In the genomic region with DNA sequence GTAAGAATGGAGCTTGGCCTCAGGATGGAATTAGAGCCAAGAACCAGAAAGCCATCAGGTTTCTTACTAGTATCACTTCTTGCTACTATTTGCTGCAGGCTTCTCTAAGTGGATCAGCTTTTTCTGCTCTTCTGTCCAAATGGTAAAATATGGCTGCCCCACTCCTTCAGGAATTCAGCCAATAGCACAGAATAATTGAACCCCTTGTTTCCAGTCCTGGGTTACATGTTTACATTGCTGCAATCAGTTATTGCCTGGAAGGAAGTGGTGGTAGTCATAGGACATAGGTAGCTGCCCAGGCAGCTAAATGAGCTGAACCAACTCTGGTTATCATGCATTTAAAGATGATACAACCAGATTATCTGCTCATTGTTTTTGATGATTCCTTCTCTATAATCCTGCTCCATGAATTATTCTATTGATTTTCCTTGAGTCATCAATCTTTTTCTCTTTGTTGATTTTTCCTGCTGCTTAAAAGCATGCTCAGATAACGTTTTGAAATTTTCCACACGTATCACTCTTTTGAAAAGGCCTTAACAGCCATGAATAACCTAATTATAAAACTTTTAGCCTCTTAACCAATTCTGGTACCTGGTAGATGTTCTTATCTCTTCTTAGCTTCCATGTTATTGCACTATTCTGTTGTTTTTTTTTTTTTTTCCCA, we compare ENCODE assay signal across 2 cellular contexts.
TF ChIP-seq lines count a peak whose summit lies in the region.

No MANE protein-coding gene starts in this region.

TF ChIP-seq in K562, 482 proteins besides CTCF, POLR2A, EP300 and RAD21 (continues in another document):
- 0 out of 2 replicates have a peak, but pooled peaks have one; percentile 5 for TF ChIP-seq MAFG (tag; conservative IDR thresholded peaks at IDR 0.05)
- no peak for TF ChIP-seq XRCC5 (IDR thresholded peaks at IDR 0.05; ENCODE audit: low read depth, low read length)
- TF ChIP-seq U2AF1 (optimal IDR thresholded peaks at IDR 0.05; ENCODE audit: low read depth, low read length), result no peak
- TF ChIP-seq, protein P1, sequence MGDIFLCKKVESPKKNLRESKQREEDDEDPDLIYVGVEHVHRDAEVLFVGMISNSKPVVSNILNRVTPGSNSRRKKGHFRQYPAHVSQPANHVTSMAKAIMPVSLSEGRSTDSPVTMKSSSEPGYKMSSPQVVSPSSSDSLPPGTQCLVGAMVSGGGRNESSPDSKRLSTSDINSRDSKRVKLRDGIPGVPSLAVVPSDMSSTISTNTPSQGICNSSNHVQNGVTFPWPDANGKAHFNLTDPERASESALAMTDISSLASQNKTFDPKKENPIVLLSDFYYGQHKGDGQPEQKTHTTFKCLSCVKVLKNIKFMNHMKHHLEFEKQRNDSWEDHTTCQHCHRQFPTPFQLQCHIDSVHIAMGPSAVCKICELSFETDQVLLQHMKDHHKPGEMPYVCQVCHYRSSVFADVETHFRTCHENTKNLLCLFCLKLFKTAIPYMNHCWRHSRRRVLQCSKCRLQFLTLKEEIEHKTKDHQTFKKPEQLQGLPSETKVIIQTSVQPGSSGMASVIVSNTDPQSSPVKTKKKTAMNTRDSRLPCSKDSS (IDR thresholded peaks at IDR 0.05; ENCODE audit: low read depth, partially characterized antibody), result no peak
- no peak for TF ChIP-seq CEBPG (CRISPR knock-in tag; IDR thresholded peaks at IDR 0.05)
- no peak for TF ChIP-seq CEBPG (tag; conservative IDR thresholded peaks at IDR 0.05 in 1 of 2, IDR thresholded peaks at IDR 0.05 in 1 of 2)
- TF ChIP-seq ZNF589 (CRISPR knock-in tag; IDR thresholded peaks at IDR 0.05; ENCODE audit: low read depth), result no peak
- TF ChIP-seq CHD4 (IDR thresholded peaks at IDR 0.05; ENCODE audit: insufficient read depth, insufficient replicate concordance, low read depth, low read length, poor library complexity, severe bottlenecking), result no peak
- TF ChIP-seq, protein P2, sequence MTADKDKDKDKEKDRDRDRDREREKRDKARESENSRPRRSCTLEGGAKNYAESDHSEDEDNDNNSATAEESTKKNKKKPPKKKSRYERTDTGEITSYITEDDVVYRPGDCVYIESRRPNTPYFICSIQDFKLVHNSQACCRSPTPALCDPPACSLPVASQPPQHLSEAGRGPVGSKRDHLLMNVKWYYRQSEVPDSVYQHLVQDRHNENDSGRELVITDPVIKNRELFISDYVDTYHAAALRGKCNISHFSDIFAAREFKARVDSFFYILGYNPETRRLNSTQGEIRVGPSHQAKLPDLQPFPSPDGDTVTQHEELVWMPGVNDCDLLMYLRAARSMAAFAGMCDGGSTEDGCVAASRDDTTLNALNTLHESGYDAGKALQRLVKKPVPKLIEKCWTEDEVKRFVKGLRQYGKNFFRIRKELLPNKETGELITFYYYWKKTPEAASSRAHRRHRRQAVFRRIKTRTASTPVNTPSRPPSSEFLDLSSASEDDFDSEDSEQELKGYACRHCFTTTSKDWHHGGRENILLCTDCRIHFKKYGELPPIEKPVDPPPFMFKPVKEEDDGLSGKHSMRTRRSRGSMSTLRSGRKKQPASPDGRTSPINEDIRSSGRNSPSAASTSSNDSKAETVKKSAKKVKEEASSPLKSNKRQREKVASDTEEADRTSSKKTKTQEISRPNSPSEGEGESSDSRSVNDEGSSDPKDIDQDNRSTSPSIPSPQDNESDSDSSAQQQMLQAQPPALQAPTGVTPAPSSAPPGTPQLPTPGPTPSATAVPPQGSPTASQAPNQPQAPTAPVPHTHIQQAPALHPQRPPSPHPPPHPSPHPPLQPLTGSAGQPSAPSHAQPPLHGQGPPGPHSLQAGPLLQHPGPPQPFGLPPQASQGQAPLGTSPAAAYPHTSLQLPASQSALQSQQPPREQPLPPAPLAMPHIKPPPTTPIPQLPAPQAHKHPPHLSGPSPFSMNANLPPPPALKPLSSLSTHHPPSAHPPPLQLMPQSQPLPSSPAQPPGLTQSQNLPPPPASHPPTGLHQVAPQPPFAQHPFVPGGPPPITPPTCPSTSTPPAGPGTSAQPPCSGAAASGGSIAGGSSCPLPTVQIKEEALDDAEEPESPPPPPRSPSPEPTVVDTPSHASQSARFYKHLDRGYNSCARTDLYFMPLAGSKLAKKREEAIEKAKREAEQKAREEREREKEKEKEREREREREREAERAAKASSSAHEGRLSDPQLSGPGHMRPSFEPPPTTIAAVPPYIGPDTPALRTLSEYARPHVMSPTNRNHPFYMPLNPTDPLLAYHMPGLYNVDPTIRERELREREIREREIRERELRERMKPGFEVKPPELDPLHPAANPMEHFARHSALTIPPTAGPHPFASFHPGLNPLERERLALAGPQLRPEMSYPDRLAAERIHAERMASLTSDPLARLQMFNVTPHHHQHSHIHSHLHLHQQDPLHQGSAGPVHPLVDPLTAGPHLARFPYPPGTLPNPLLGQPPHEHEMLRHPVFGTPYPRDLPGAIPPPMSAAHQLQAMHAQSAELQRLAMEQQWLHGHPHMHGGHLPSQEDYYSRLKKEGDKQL (CRISPR knock-in tag; IDR thresholded peaks at IDR 0.05; ENCODE audit: borderline replicate concordance), result no peak
- no peak for TF ChIP-seq NR2C2 (CRISPR knock-in tag; IDR thresholded peaks at IDR 0.05)
- TF ChIP-seq NR2C2 (tag; IDR thresholded peaks at IDR 0.05), result no peak
- no peak for TF ChIP-seq TAL1 (IDR thresholded peaks at IDR 0.05)
- TF ChIP-seq RB1 (IDR thresholded peaks at IDR 0.05; ENCODE audit: low read depth), result no peak
- TF ChIP-seq ZNF316 (IDR thresholded peaks at IDR 0.05), result peak; percentile 47
- no peak for TF ChIP-seq ZFX (CRISPR knock-in tag; IDR thresholded peaks at IDR 0.05)
- no peak for TF ChIP-seq TBL1XR1 (IDR thresholded peaks at IDR 0.05; ENCODE audit: low read length in 2 of 2)
- TF ChIP-seq KHSRP (IDR thresholded peaks at IDR 0.05), result no peak
- no peak for TF ChIP-seq BRD4 (IDR thresholded peaks at IDR 0.05)
- no peak for TF ChIP-seq CXXC5 (CRISPR knock-in tag; IDR thresholded peaks at IDR 0.05)
- TF ChIP-seq C11orf30 (IDR thresholded peaks at IDR 0.05; ENCODE audit: low read depth), result peak; percentile 28
- no peak for TF ChIP-seq SRSF9 (IDR thresholded peaks at IDR 0.05; ENCODE audit: borderline replicate concordance, low read depth, low read length)
- 0 out of 2 replicates have a peak, but pooled peaks have one; percentile 7 for TF ChIP-seq NCOR1 (IDR thresholded peaks at IDR 0.05)
- no peak for TF ChIP-seq GATAD2B (IDR thresholded peaks at IDR 0.05; ENCODE audit: borderline replicate concordance)
- no peak for TF ChIP-seq ZNF76 (CRISPR knock-in tag; IDR thresholded peaks at IDR 0.05; ENCODE audit: borderline replicate concordance)
- no peak for TF ChIP-seq RFX5 (IDR thresholded peaks at IDR 0.05; ENCODE audit: low read depth, low read length)
- peak in 1 of 2 experiments; percentile 53; a peak in 1 of 4 replicates for TF ChIP-seq FOXA3 (CRISPR knock-in tag; conservative IDR thresholded peaks at IDR 0.05 in 1 of 2, IDR thresholded peaks at IDR 0.05 in 1 of 2)
- no peak for TF ChIP-seq HMGN3 (IDR thresholded peaks at IDR 0.05; ENCODE audit: borderline replicate concordance, extremely low read depth, insufficient read length, low read depth, low read length)
- no peak for TF ChIP-seq HMG20B (CRISPR knock-in tag; IDR thresholded peaks at IDR 0.05)

TF ChIP-seq in liver, 16 proteins besides CTCF, POLR2A, EP300 and RAD21:
- TF ChIP-seq EGR1 (IDR thresholded peaks at IDR 0.05; ENCODE audit: low read depth in 2 of 2) (peak in 1 of 2 donors; percentile 46), FOXA1 (IDR thresholded peaks at IDR 0.05) (peak; percentile 25), TAF1 (conservative IDR thresholded peaks at IDR 0.05) (no peak), NR2F2 (IDR thresholded peaks at IDR 0.05) (no peak), HNF4A (conservative IDR thresholded peaks at IDR 0.05) (peak in 1 of 2 donors; percentile 4), HNF4G (IDR thresholded peaks at IDR 0.05) (no peak), GABPA (IDR thresholded peaks at IDR 0.05 in 1 of 2, conservative IDR thresholded peaks at IDR 0.05 in 1 of 2) (no peak), FOXA2 (IDR thresholded peaks at IDR 0.05) (peak; percentile 63), YY1 (IDR thresholded peaks at IDR 0.05) (peak; percentile 53), JUND (IDR thresholded peaks at IDR 0.05) (no peak), RXRA (IDR thresholded peaks at IDR 0.05) (peak in 1 of 2 donors; percentile 30), SP1 (IDR thresholded peaks at IDR 0.05) (no peak)
- TF ChIP-seq, protein P3, sequence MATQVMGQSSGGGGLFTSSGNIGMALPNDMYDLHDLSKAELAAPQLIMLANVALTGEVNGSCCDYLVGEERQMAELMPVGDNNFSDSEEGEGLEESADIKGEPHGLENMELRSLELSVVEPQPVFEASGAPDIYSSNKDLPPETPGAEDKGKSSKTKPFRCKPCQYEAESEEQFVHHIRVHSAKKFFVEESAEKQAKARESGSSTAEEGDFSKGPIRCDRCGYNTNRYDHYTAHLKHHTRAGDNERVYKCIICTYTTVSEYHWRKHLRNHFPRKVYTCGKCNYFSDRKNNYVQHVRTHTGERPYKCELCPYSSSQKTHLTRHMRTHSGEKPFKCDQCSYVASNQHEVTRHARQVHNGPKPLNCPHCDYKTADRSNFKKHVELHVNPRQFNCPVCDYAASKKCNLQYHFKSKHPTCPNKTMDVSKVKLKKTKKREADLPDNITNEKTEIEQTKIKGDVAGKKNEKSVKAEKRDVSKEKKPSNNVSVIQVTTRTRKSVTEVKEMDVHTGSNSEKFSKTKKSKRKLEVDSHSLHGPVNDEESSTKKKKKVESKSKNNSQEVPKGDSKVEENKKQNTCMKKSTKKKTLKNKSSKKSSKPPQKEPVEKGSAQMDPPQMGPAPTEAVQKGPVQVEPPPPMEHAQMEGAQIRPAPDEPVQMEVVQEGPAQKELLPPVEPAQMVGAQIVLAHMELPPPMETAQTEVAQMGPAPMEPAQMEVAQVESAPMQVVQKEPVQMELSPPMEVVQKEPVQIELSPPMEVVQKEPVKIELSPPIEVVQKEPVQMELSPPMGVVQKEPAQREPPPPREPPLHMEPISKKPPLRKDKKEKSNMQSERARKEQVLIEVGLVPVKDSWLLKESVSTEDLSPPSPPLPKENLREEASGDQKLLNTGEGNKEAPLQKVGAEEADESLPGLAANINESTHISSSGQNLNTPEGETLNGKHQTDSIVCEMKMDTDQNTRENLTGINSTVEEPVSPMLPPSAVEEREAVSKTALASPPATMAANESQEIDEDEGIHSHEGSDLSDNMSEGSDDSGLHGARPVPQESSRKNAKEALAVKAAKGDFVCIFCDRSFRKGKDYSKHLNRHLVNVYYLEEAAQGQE (IDR thresholded peaks at IDR 0.05), result peak; percentile 13
- TF ChIP-seq, protein P4, sequence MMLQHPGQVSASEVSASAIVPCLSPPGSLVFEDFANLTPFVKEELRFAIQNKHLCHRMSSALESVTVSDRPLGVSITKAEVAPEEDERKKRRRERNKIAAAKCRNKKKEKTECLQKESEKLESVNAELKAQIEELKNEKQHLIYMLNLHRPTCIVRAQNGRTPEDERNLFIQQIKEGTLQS (IDR thresholded peaks at IDR 0.05), result no peak
- TF ChIP-seq, protein P5, sequence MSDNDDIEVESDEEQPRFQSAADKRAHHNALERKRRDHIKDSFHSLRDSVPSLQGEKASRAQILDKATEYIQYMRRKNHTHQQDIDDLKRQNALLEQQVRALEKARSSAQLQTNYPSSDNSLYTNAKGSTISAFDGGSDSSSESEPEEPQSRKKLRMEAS (IDR thresholded peaks at IDR 0.05), result peak; percentile 17
- TF ChIP-seq, protein P6, sequence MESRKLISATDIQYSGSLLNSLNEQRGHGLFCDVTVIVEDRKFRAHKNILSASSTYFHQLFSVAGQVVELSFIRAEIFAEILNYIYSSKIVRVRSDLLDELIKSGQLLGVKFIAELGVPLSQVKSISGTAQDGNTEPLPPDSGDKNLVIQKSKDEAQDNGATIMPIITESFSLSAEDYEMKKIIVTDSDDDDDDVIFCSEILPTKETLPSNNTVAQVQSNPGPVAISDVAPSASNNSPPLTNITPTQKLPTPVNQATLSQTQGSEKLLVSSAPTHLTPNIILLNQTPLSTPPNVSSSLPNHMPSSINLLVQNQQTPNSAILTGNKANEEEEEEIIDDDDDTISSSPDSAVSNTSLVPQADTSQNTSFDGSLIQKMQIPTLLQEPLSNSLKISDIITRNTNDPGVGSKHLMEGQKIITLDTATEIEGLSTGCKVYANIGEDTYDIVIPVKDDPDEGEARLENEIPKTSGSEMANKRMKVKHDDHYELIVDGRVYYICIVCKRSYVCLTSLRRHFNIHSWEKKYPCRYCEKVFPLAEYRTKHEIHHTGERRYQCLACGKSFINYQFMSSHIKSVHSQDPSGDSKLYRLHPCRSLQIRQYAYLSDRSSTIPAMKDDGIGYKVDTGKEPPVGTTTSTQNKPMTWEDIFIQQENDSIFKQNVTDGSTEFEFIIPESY (IDR thresholded peaks at IDR 0.05), result no peak
